Comparison of ENCODE assay signal across 19 cellular contexts in genomic region chr2:60354713-60355112, GRCh38.
DNase-seq lines count a peak whose midpoint lies in the region; ATAC-seq, FAIRE-seq and TF ChIP-seq lines count a peak whose summit lies in the region.
"Had no signal": no experiment of that assay in that cellular context is flagged by ENCODE, and none has a peak within 500 bp of the region (broad histone marks: within the 10 kb centered on the region; RNA-seq: fewer than 3 reads in every experiment).

No MANE protein-coding gene starts in this region.

- POLR2A ChIA-PET in naive thymus-derived CD8-positive, alpha-beta T cell (lab: Charles Lee): no interaction called here

- H4K91ac ChIP-seq in H9 (ENCODE audit: insufficient read length, low read depth, low read length): no peak overlapping the region

- H3K27me3 ChIP-seq in esophagus squamous epithelium: no peaks in the 10 kb centered on the region
- H3K27me3 ChIP-seq in spleen (replicated peaks in 1 of 7): no peaks in the 10 kb centered on the region
- H3K27me3 ChIP-seq in H9 (ENCODE audit: insufficient read depth, low read length): no peaks in the 10 kb centered on the region
- H3K27me3 ChIP-seq: right atrium auricular region had no signal

- H3K9me3 Mint-ChIP-seq in naive thymus-derived CD8-positive, alpha-beta T cell: peaks cover 0 to 2% (median 0%) of the 10 kb centered on the region in 9 donors
- H3K9me3 Mint-ChIP-seq in H9: no peaks in the 10 kb centered on the region
- H3K9me3 Mint-ChIP-seq: activated CD4-positive, alpha-beta T cell treated with anti-CD3 and anti-CD28 coated beads, Interleukin-2, amount 10 ng/mL, durations not matched to agents 24 days and 14 days had no signal

- no peak overlapping the region for H3K9ac ChIP-seq in H9 (ENCODE audit: extremely low read depth, insufficient read length, low read length)
- H3K9ac ChIP-seq: KMS-11 had no signal

- H2AK5ac ChIP-seq in H9 (ENCODE audit: insufficient read length, low read length): no peak overlapping the region

- no peaks in the 10 kb centered on the region for H4K20me1 ChIP-seq in H9 (ENCODE audit: control insufficient read depth, insufficient read depth, insufficient read length)

- peaks cover 0 to 10% (median 3%) of the 10 kb centered on the region in 5 donors for H3K27me3 Mint-ChIP-seq in naive thymus-derived CD8-positive, alpha-beta T cell
- peaks cover 6% of the 10 kb centered on the region for H3K27me3 Mint-ChIP-seq in H9 (ENCODE audit: low read depth)
- H3K27me3 Mint-ChIP-seq: activated CD4-positive, alpha-beta T cell treated with anti-CD3 and anti-CD28 coated beads, Interleukin-2, amount 10 ng/mL, durations not matched to agents 24 days and 14 days had no signal

- H3K4me3 ChIP-seq in esophagus squamous epithelium (peak overlapping the region in 1 of 4 donors; percentile 21), spleen (no peak overlapping the region)
- H3K4me3 ChIP-seq: right atrium auricular region had no signal

- H4K5ac ChIP-seq in H9 (ENCODE audit: insufficient read length, low read depth, low read length): no peak overlapping the region

- DNase-seq in GM18507 (ENCODE audit: extremely low spot score, insufficient read length, low read depth) (no peak), NCI-H2171 treated with DMSO at 0.1 percent for 48 hours (lab: John Stamatoyannopoulos, UW) (peak; percentile 73), esophagus squamous epithelium (lab: John Stamatoyannopoulos, UW) (no peak), spleen (no peak), H9 (no peak), left lobe of liver (ENCODE audit: low spot score) (no peak), retina (no peak)
- no peak for DNase-seq in naive thymus-derived CD8-positive, alpha-beta T cell
- DNase-seq: activated CD4-positive, alpha-beta T cell treated with anti-CD3 and anti-CD28 coated beads, Interleukin-2, amount 10 ng/mL, durations not matched to agents 24 days and 14 days; activated CD8-positive, alpha-beta memory T cell treated with anti-CD3 and anti-CD28 coated beads, Interleukin-2, amount 50 U/mL, for 48 hours; activated gamma-delta T cell treated with Interleukin-2 at 50 U/mL for 16 hours; anterior cingulate cortex; effector memory CD4-positive, alpha-beta T cell; NCI-H1092 treated with DMSO at 0.1 percent for 48 hours had no signal

- H3K4me1 Mint-ChIP-seq in naive thymus-derived CD8-positive, alpha-beta T cell: peaks cover 9 to 83% (median 14%) of the 10 kb centered on the region in 4 donors
- H3K4me1 Mint-ChIP-seq in H9: peaks cover 19 to 24% of the 10 kb centered on the region in 2 experiments

- TF ChIP-seq CTCF in esophagus squamous epithelium (IDR thresholded peaks at IDR 0.05): no peak
- no peak for TF ChIP-seq CTCF in spleen (IDR thresholded peaks at IDR 0.05 in 8 of 11, conservative IDR thresholded peaks at IDR 0.05 in 3 of 11)
- TF ChIP-seq CTCF in H9 (conservative IDR thresholded peaks at IDR 0.05): no peak

- H2BK12ac ChIP-seq in H9 (ENCODE audit: insufficient read length, low read depth, low read length): no peak overlapping the region

- no peak overlapping the region for H3K4me2 ChIP-seq in H9 (ENCODE audit: insufficient read depth, insufficient read length, low read length)
- H3K4me2 ChIP-seq: KMS-11 had no signal

- no peaks in the 10 kb centered on the region for H3K23me2 ChIP-seq in H9 (ENCODE audit: insufficient read length, low read depth, low read length, poor library complexity, severe bottlenecking)

- H2BK5ac ChIP-seq in H9 (ENCODE audit: insufficient read length, low read length): no peak overlapping the region

- WGBS in esophagus squamous epithelium, 2 donors: 13 to 24% methylated on average over 1 of the region's 1 CpG
- WGBS in spleen, 5 donors: 27 to 86% (median 45%) methylated on average over 1 of the region's 1 CpG
- WGBS in H9 (ENCODE audit: extremely low coverage, insufficient read length, low lambda C conversion rate): no CpG with 5 or more reads among the region's 1 CpG

- intact Hi-C loops in esophagus squamous epithelium (cut with DNase I) (no loop called here), spleen (cut with DNase I; ENCODE audit: low total_unique reads) (no loop called here)

- H3T11ph ChIP-seq in H9 (ENCODE audit: low read length): no peak overlapping the region

- no peak overlapping the region for H2BK20ac ChIP-seq in H9 (ENCODE audit: low read depth, low read length, poor library complexity, severe bottlenecking)

- H3K4me1 ChIP-seq in esophagus squamous epithelium (peaks cover 3 to 55% (median 9%) of the 10 kb centered on the region in 3 donors), spleen (peaks cover 0 to 89% (median 49%) of the 10 kb centered on the region in 6 donors), H9 (ENCODE audit: insufficient read depth, low read length) (peaks cover 2% of the 10 kb centered on the region; the same call in 1 of the 2 replicates)
- H3K4me1 ChIP-seq: right atrium auricular region had no signal

- H2BK120ac ChIP-seq in H9 (ENCODE audit: low read depth, low read length, poor library complexity, severe bottlenecking): no peak overlapping the region

- no peak overlapping the region for H3K4me3 Mint-ChIP-seq in naive thymus-derived CD8-positive, alpha-beta T cell
- H3K4me3 Mint-ChIP-seq in H9: no peak overlapping the region
- H3K4me3 Mint-ChIP-seq: activated CD4-positive, alpha-beta T cell treated with anti-CD3 and anti-CD28 coated beads, Interleukin-2, amount 10 ng/mL, durations not matched to agents 24 days and 14 days had no signal

- TF ChIP-seq POLR2A in esophagus squamous epithelium (IDR thresholded peaks at IDR 0.05): peak in 1 of 4 donors; percentile 45
- TF ChIP-seq POLR2A in spleen (IDR thresholded peaks at IDR 0.05): no peak

- H3K36me3 Mint-ChIP-seq in naive thymus-derived CD8-positive, alpha-beta T cell: no peaks in the 10 kb centered on the region
- no peaks in the 10 kb centered on the region for H3K36me3 Mint-ChIP-seq in H9 (ENCODE audit: insufficient read depth in 1 of 3, low read depth in 3 of 3)

- FAIRE-seq in GM18507 (lab: Jason Lieb, UNC): peak; percentile 59
- FAIRE-seq: islet of Langerhans, RCC 7860 had no signal

- no peaks in the 10 kb centered on the region for H3K79me2 ChIP-seq in H9 (ENCODE audit: insufficient read depth, low read length)

- H3K36me3 ChIP-seq in esophagus squamous epithelium (no peaks in the 10 kb centered on the region), spleen (no peaks in the 10 kb centered on the region)
- H3K36me3 ChIP-seq: right atrium auricular region had no signal

- H2AFZ ChIP-seq in H9 (ENCODE audit: low read length): no peak overlapping the region

- peak overlapping the region in 1 of 10 donors; percentile 50 for H3K27ac Mint-ChIP-seq in naive thymus-derived CD8-positive, alpha-beta T cell
- H3K27ac Mint-ChIP-seq in H9: no peak overlapping the region; a peak in 1 of 7 replicates
- H3K27ac Mint-ChIP-seq: activated CD4-positive, alpha-beta T cell treated with anti-CD3 and anti-CD28 coated beads, Interleukin-2, amount 10 ng/mL, durations not matched to agents 24 days and 14 days had no signal

- H3K14ac ChIP-seq in H9 (ENCODE audit: insufficient read depth, low read length): no peak overlapping the region

- H3K4ac ChIP-seq in H9 (ENCODE audit: low read depth, low read length): no peak overlapping the region

- H3K23ac ChIP-seq in H9 (ENCODE audit: insufficient read length, low read depth, low read length): no peak overlapping the region

- no peak overlapping the region for H3K56ac ChIP-seq in H9 (ENCODE audit: insufficient read length, low read depth, low read length)

- H3K79me1 ChIP-seq in H9 (ENCODE audit: insufficient read depth, low read depth, low read length, poor library complexity, severe bottlenecking): no peaks in the 10 kb centered on the region

- H2BK15ac ChIP-seq in H9 (ENCODE audit: low read depth, low read length): no peak overlapping the region

- no peaks in the 10 kb centered on the region for H3K9me3 ChIP-seq in esophagus squamous epithelium
- peaks cover 0 to 5% (median 0%) of the 10 kb centered on the region in 8 donors for H3K9me3 ChIP-seq in spleen
- no peaks in the 10 kb centered on the region for H3K9me3 ChIP-seq in H9 (ENCODE audit: control insufficient read depth, low read depth, low read length)
- H3K9me3 ChIP-seq: right atrium auricular region had no signal

- no peak overlapping the region for H3K18ac ChIP-seq in H9 (ENCODE audit: insufficient read length, low read depth, low read length)

- peak overlapping the region in 3 of 4 donors; percentile 76 to 89 (median 85) for H3K27ac ChIP-seq in esophagus squamous epithelium
- H3K27ac ChIP-seq in spleen: peak overlapping the region in 7 of 8 donors; percentile 51 to 93 (median 86)
- no peak overlapping the region for H3K27ac ChIP-seq in H9 (ENCODE audit: insufficient read length, low read depth, low read length)
- H3K27ac ChIP-seq: KMS-11, right atrium auricular region had no signal

- H4K8ac ChIP-seq in H9 (replicated peaks; ENCODE audit: insufficient read length, low read depth, low read length): no peak overlapping the region

- no peak for ATAC-seq in naive thymus-derived CD8-positive, alpha-beta T cell
- ATAC-seq in left lobe of liver: no peak
- ATAC-seq: SK-N-SH treated with all-trans-retinoic acid at 6 μM for 48 hours had no signal
